Comparison of ENCODE assay signal across 20 cellular contexts in the genomic region with DNA sequence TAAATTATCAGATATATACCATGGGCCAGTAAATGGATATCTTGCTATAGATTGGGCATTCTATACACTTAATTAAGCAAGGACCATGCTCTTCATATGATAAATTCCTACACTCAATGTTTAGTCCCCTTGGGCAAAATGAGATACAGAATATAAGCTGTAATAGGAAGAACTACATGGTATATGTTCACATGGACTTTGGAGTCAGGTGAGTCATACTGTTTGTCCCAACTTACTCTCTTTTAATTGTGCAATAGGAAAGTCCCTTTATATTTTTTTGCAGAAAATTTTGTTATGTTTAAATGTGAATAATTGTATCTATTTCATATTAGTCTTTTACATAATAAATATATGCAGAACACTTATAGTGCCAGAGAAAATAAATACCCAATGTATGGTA.
A peak's percentile ranks its signal among the peaks of the same experiment; 100 is the strongest.
DNase-seq lines count a peak whose midpoint lies in the region; FAIRE-seq and TF ChIP-seq lines count a peak whose summit lies in the region.
"Had no signal": no experiment of that assay in that cellular context is flagged by ENCODE, and none has a peak within 500 bp of the region (broad histone marks: within the 10 kb centered on the region; RNA-seq: fewer than 3 reads in every experiment).

No MANE protein-coding gene starts in this region.

- intact Hi-C loops in MCF 10A (cut with micrococcal nuclease) (no loop called here), breast epithelium (cut with DNase I; ENCODE audit: low total_unique reads) (no loop called here), uterus (cut with DNase I; ENCODE audit: low total_unique reads) (no loop called here)
- intact Hi-C loops in activated CD4-positive, alpha-beta memory T cell treated with anti-CD3 and anti-CD28 coated beads for 36 hours (cut with micrococcal nuclease): no loop called here

- H3K36me3 ChIP-seq in breast epithelium (no peaks in the 10 kb centered on the region), bronchial epithelial cell (ENCODE audit: control insufficient read depth, insufficient read depth, low read length) (no peaks in the 10 kb centered on the region), uterus (no peaks in the 10 kb centered on the region)
- H3K36me3 ChIP-seq: BLaER1 treated with 17β-estradiol and CSF1 and Interleukin-3, amounts not matched to agents 10 nM and 100 nM had no signal

- DNase-seq in MCF 10A (ENCODE audit: unreplicated experiment) (peak; percentile 46), breast epithelium (ENCODE audit: low spot score in 2 of 2) (no peak), bronchial epithelial cell (ENCODE audit: low read depth) (peak; percentile 66), iris pigment epithelial cell (ENCODE audit: low read depth) (peak; percentile 60), uterus (no peak), NCI-H2107 treated with DMSO at 0.1 percent for 48 hours (lab: John Stamatoyannopoulos, UW; ENCODE audit: unreplicated experiment) (no peak), H4 (ENCODE audit: low spot score) (no peak)
- no peak for DNase-seq in activated CD4-positive, alpha-beta memory T cell treated with anti-CD3 and anti-CD28 coated beads for 36 hours
- DNase-seq: 8988T; CD4-positive, alpha-beta memory T cell; GDM1; GOT3; NCI-H1105 treated with DMSO at 0.1 percent for 48 hours; NCI-H1694; NCI-H2081; NCI-H2171 treated with DMSO at 0.1 percent for 48 hours; NCI-H446; NCI-H526 had no signal

- CTCF ChIA-PET in MCF 10A (lab: Yijun Ruan, JAX): no interaction called here
- CTCF ChIA-PET in activated CD4-positive, alpha-beta memory T cell treated with anti-CD3 and anti-CD28 coated beads for 36 hours (lab: Charles Lee): no interaction called here

- H3K36me3 Mint-ChIP-seq in MCF 10A (ENCODE audit: insufficient read depth, unreplicated experiment): no peaks in the 10 kb centered on the region
- H3K36me3 Mint-ChIP-seq in activated CD4-positive, alpha-beta memory T cell treated with anti-CD3 and anti-CD28 coated beads for 36 hours: no peaks in the 10 kb centered on the region
- H3K36me3 Mint-ChIP-seq: CD4-positive, alpha-beta memory T cell had no signal

- no TSS peak for BruUV-seq in MCF 10A (replicated peaks; lab: Mats Ljungman, UMichigan)

- H3K4me1 ChIP-seq in breast epithelium: no peaks in the 10 kb centered on the region
- no peaks in the 10 kb centered on the region for H3K4me1 ChIP-seq in uterus

- H3K27ac Mint-ChIP-seq in MCF 10A (ENCODE audit: low read depth, unreplicated experiment): no peak overlapping the region
- H3K27ac Mint-ChIP-seq in activated CD4-positive, alpha-beta memory T cell treated with anti-CD3 and anti-CD28 coated beads for 36 hours: no peak overlapping the region
- H3K27ac Mint-ChIP-seq: CD4-positive, alpha-beta memory T cell had no signal

- H3K9me3 ChIP-seq in breast epithelium (peaks cover 0 to 4% of the 10 kb centered on the region in 2 donors), uterus (no peaks in the 10 kb centered on the region)

- no peaks in the 10 kb centered on the region for H3K27me3 ChIP-seq in breast epithelium
- no peaks in the 10 kb centered on the region for H3K27me3 ChIP-seq in bronchial epithelial cell (ENCODE audit: control insufficient read depth, insufficient read depth, low read length)
- no peaks in the 10 kb centered on the region for H3K27me3 ChIP-seq in uterus
- H3K27me3 ChIP-seq: BLaER1 treated with 17β-estradiol and CSF1 and Interleukin-3, amounts not matched to agents 10 nM and 100 nM had no signal

- POLR2A ChIA-PET in MCF 10A (lab: Yijun Ruan, JAX): interaction anchor here (0.6 kb wide), 2 partner anchors 14 to 1666 kb away, joined by 3 to 4 read pairs; no protein-coding TSS in a partner anchor
- POLR2A ChIA-PET in activated CD4-positive, alpha-beta memory T cell treated with anti-CD3 and anti-CD28 coated beads for 36 hours (lab: Charles Lee): no interaction called here

- H3K27ac ChIP-seq in breast epithelium (no peak overlapping the region), uterus (no peak overlapping the region)
- H3K27ac ChIP-seq: BLaER1 treated with 17β-estradiol and CSF1 and Interleukin-3, amounts not matched to agents 10 nM and 100 nM had no signal

- H3K9me3 Mint-ChIP-seq in MCF 10A (ENCODE audit: unreplicated experiment): peaks cover 11% of the 10 kb centered on the region
- peaks cover 4% of the 10 kb centered on the region for H3K9me3 Mint-ChIP-seq in activated CD4-positive, alpha-beta memory T cell treated with anti-CD3 and anti-CD28 coated beads for 36 hours

- TF ChIP-seq CTCF in MCF 10A (IDR thresholded peaks at IDR 0.05; ENCODE audit: unreplicated experiment) (no peak), breast epithelium (IDR thresholded peaks at IDR 0.05) (no peak), bronchial epithelial cell (IDR thresholded peaks at IDR 0.05; ENCODE audit: insufficient read depth, low read length, severe bottlenecking) (no peak), uterus (IDR thresholded peaks at IDR 0.05) (no peak)

- H3K27me3 Mint-ChIP-seq in MCF 10A (ENCODE audit: insufficient read depth, unreplicated experiment): no peaks in the 10 kb centered on the region
- H3K27me3 Mint-ChIP-seq in activated CD4-positive, alpha-beta memory T cell treated with anti-CD3 and anti-CD28 coated beads for 36 hours: no peaks in the 10 kb centered on the region
- H3K27me3 Mint-ChIP-seq: CD4-positive, alpha-beta memory T cell had no signal

- H3K4me1 Mint-ChIP-seq in MCF 10A (ENCODE audit: insufficient read depth, unreplicated experiment): no peaks in the 10 kb centered on the region
- no peaks in the 10 kb centered on the region for H3K4me1 Mint-ChIP-seq in activated CD4-positive, alpha-beta memory T cell treated with anti-CD3 and anti-CD28 coated beads for 36 hours (ENCODE audit: low read depth)
- H3K4me1 Mint-ChIP-seq: CD4-positive, alpha-beta memory T cell had no signal

- H3K4me3 ChIP-seq in breast epithelium (no peak overlapping the region), bronchial epithelial cell (ENCODE audit: low read depth, low read length) (no peak overlapping the region), uterus (no peak overlapping the region)
- H3K4me3 ChIP-seq: BLaER1 treated with 17β-estradiol and CSF1 and Interleukin-3, amounts not matched to agents 10 nM and 100 nM had no signal

- TF ChIP-seq POLR2A in breast epithelium (IDR thresholded peaks at IDR 0.05) (no peak), uterus (IDR thresholded peaks at IDR 0.05) (no peak)

- no peak overlapping the region for H3K4me3 Mint-ChIP-seq in MCF 10A (ENCODE audit: unreplicated experiment)
- no peak overlapping the region for H3K4me3 Mint-ChIP-seq in activated CD4-positive, alpha-beta memory T cell treated with anti-CD3 and anti-CD28 coated beads for 36 hours
- H3K4me3 Mint-ChIP-seq: CD4-positive, alpha-beta memory T cell had no signal

- FAIRE-seq in bronchial epithelial cell (lab: Jason Lieb, UNC): no peak
- FAIRE-seq: GM18507 had no signal

Comparison
In these comparisons a context has a peak if more than half of its experiments do, and no peak if none do; other contexts are left out.
1. DNase-seq: peak in MCF 10A (single experiment), bronchial epithelial cell (single experiment) and iris pigment epithelial cell (single experiment); none in breast epithelium (0 of 2), uterus (0 of 2), activated CD4-positive, alpha-beta memory T cell treated with anti-CD3 and anti-CD28 coated beads for 36 hours (single experiment), NCI-H2107 treated with DMSO at 0.1 percent for 48 hours (single experiment) and H4 (single experiment).